Comparison of ENCODE assay signal across 23 cellular contexts in genomic region chr15:91769919-91770318, GRCh38.
"Had no signal": no experiment of that assay in that cellular context is flagged by ENCODE, and none has a peak within 500 bp of the region (broad histone marks: within the 10 kb centered on the region; RNA-seq: fewer than 3 reads in every experiment).

No MANE protein-coding gene starts in this region.

- H3K4me1 ChIP-seq: right lobe of liver, stomach, suprapubic skin, transverse colon had no signal

- H3K27me3 ChIP-seq: right lobe of liver, suprapubic skin, transverse colon had no signal

- DNase-seq: activated B cell treated with CpG ODN at 0.5 μM for 24 hours; activated CD4-positive, alpha-beta T cell treated with anti-CD3 and anti-CD28 coated beads for 36 hours; activated CD4-positive, alpha-beta T cell treated with anti-CD3 and anti-CD28 coated beads, Interleukin-2, amount 50 U/mL, for 4 hours; activated CD8-positive, alpha-beta memory T cell treated with anti-CD3 and anti-CD28 coated beads for 24 hours; activated CD8-positive, alpha-beta memory T cell treated with anti-CD3 and anti-CD28 coated beads, Interleukin-2, amount 50 U/mL, for 4 hours; activated naive CD4-positive, alpha-beta T cell; activated T-cell treated with anti-CD3 and anti-CD28 coated beads, Interleukin-2, amount 50 U/mL, for 4 hours; cortex of kidney; foreskin fibroblast; heart right ventricle; islet precursor cell; left cardiac atrium; lower lobe of right lung; naive B cell; occipital lobe; right lobe of liver; small intestine; stimulated activated CD4-positive, alpha-beta T cell treated with anti-CD3 and anti-CD28 coated beads, Interleukin-2, amount 100 ng/mL, for 24 hours; stomach; T-cell; transverse colon had no signal

- H3K4me3 ChIP-seq: heart right ventricle, lower lobe of right lung, right lobe of liver, stomach, suprapubic skin, transverse colon had no signal

- H3K27ac ChIP-seq: epithelial cell of prostate, heart right ventricle, lower lobe of right lung, right lobe of liver, stomach, suprapubic skin, transverse colon had no signal

- H3K36me3 ChIP-seq: heart right ventricle, lower lobe of right lung, right lobe of liver, stomach, suprapubic skin, transverse colon had no signal

- H3K9me3 ChIP-seq: heart right ventricle, lower lobe of right lung, right lobe of liver, stomach, suprapubic skin, transverse colon had no signal
